In the genomic region with DNA sequence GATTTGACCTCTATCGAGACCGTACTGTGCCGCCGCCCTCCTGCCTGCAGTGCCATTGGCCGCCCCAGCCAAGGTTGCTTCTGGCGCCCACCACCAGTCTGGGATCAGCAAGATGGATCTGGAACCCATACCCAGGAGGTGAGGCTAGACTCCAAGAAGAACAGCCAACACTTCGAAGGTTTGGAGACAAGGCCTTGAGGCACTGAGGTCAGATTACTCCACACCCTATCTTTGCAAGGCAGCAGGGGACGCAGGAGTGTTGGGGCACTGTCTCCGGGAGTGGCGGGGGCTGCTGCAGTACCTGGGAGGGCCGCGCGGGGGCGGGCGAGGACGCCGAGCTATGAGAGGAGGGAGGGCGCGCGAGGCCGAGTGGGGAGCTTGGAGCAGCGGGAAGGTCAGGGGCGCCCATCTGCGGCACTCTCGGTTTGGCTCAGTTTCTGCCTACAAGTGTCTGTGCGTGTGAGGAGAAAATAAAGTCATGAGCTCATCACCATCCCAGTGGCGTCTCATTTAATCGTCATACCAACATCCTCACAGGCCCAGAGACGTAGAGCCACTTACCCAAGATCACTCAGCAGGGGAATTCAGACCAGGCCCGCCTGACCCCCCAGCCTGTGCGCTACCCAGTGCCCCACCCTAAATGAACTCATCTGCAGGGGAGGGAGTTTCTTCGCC, we compare ENCODE assay signal across 8 cellular contexts. TPM values are rescaled to one million over a fixed set of nuclear protein-coding genes. Genes with fewer than 3 reads are reported as not detected.
A peak's percentile ranks its signal among the peaks of the same experiment; 100 is the strongest.
DNase-seq lines count a peak whose midpoint lies in the region; ATAC-seq and TF ChIP-seq lines count a peak whose summit lies in the region.

No MANE protein-coding gene starts in this region.

- peaks cover 28% of the 10 kb centered on the region for H3K27me3 Mint-ChIP-seq in progenitor cell of endocrine pancreas

- no peaks in the 10 kb centered on the region for H3K9me3 Mint-ChIP-seq in progenitor cell of endocrine pancreas (ENCODE audit: low read depth)

- no peaks in the 10 kb centered on the region for H3K36me3 ChIP-seq in SJCRH30
- H3K36me3 ChIP-seq in vagina, result no peaks in the 10 kb centered on the region

- no peaks in the 10 kb centered on the region for H3K4me1 Mint-ChIP-seq in progenitor cell of endocrine pancreas (ENCODE audit: low read depth)

- ATAC-seq in GM19043 (IDR thresholded peaks at IDR 0.05; ENCODE audit: low read depth, unreplicated experiment), result peak; percentile 72

- no peak for TF ChIP-seq POLR2A in vagina (IDR thresholded peaks at IDR 0.05)

- no peak overlapping the region for H3K27ac Mint-ChIP-seq in progenitor cell of endocrine pancreas

- H3K4me1 ChIP-seq in SJCRH30 (no peaks in the 10 kb centered on the region), vagina (no peaks in the 10 kb centered on the region)

- H3K9me3 ChIP-seq in SJCRH30 (replicated peaks) (no peaks in the 10 kb centered on the region), vagina (no peaks in the 10 kb centered on the region)

- H3K27ac ChIP-seq in SJCRH30 (no peak overlapping the region), vagina (no peak overlapping the region)

- no peak overlapping the region for H3K4me3 ChIP-seq in SJCRH30
- H3K4me3 ChIP-seq in vagina, result no peak overlapping the region

- no peak overlapping the region for H3K4me3 Mint-ChIP-seq in progenitor cell of endocrine pancreas (ENCODE audit: low read depth)

- DNase-seq in AG20443 (ENCODE audit: low spot score) (peak; percentile 90), HT1080 (ENCODE audit: low read depth) (peak; percentile 42), SJCRH30 (peak; percentile 79 to 84), activated gamma-delta T cell treated with Interleukin-2 at 50 U/mL for 16 hours (peak; percentile 79), glomerular visceral epithelial cell (ENCODE audit: extremely low spot score) (peak; percentile 65), progenitor cell of endocrine pancreas (ENCODE audit: low spot score, unreplicated experiment) (peak; percentile 82), vagina (ENCODE audit: extremely low spot score in 2 of 2) (no peak)

- no peaks in the 10 kb centered on the region for H3K36me3 Mint-ChIP-seq in progenitor cell of endocrine pancreas (ENCODE audit: insufficient read depth)

- peak; percentile 95 for TF ChIP-seq CTCF in progenitor cell of endocrine pancreas (IDR thresholded peaks at IDR 0.05; ENCODE audit: unreplicated experiment)
- TF ChIP-seq CTCF in vagina (IDR thresholded peaks at IDR 0.05), result peak; percentile 69 to 74 (median 74)

- intact Hi-C loops in vagina (cut with DNase I), result no loop called here

- H3K27me3 ChIP-seq in SJCRH30, result 0 out of 2 replicates have a peak, but pooled peaks cover 3% of the 10 kb centered on the region
- no peaks in the 10 kb centered on the region for H3K27me3 ChIP-seq in vagina

RNA-seq across cellular contexts. Expression of a gene that starts 20.5 kb away (rescaled TPM):
- 0.03 and 0.10 TPM in 2 replicates for total RNA-seq in HT1080 (2014; rRNA removed; shearing (Covaris generic))
- 0.01 TPM in 1 of 2 replicates, not detected in the other for polyA plus RNA-seq in HT1080 (2015; cell fraction: cytosol; rRNA removed)
- 0.07 and 0.08 TPM in 2 replicates for polyA plus RNA-seq in HT1080 (2015; cell fraction: nucleus; rRNA removed)
- not detected in 2 replicates for total RNA-seq in SJCRH30 (2014; rRNA removed; shearing (Covaris generic))
- 0.14 and 0.18 TPM in 2 replicates for total RNA-seq in progenitor cell of endocrine pancreas
- 0.25 TPM for total RNA-seq in vagina

Comparison
In these comparisons a context has a peak if more than half of its experiments do, and no peak if none do; other contexts are left out.
1. DNase-seq: peak in AG20443 (single experiment), HT1080 (single experiment), SJCRH30 (2 of 2), activated gamma-delta T cell treated with Interleukin-2 at 50 U/mL for 16 hours (single experiment), glomerular visceral epithelial cell (single experiment) and progenitor cell of endocrine pancreas (single experiment); none in vagina (0 of 2).